10 cellular contexts compared by ENCODE assay signal in the genomic region with DNA sequence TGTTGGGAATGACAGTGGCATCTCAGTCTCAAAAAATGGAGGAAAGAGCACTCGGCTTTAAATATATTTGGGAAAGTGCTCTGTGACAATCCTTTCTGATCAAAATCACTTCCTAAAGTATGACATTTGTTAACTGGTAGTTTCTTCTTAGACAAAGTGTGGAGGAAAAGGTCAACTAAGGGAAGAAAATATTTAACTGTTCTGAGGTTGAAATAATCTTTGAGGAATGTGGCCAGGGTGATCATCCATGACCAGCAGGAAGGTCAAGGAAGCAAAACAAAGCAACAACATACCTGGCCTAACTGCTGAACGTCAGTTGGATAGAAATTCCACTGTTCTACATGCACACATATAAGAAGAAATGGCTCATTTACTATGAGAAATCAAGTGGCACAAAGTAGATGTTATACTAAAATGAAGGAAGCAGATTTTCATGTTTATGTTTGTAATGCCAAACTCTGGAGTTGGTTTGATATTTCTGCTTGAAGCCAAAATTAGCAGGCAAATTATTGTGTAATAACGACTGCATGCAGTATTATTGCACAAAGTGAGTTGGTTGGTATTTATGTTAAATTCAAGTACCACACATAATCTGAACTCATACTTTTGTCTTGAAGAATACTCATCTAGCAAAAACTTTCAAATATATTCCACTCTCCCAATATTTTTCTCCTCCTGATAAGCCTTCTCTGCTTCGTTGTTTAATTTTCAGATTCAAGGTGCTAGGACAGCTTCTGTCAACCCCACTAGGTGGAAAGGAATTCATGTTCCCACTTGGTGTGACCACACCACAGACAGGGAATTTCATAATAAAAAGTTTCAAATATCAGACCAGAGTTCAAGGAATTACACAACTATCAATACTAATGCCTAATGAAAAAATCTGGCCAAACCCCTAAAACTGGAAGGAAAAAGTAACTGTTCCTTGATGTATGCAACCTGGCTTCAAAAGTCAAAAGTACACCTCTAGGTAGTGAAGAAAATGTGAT.
DNase-seq lines count a peak whose midpoint lies in the region; ATAC-seq and TF ChIP-seq lines count a peak whose summit lies in the region.
"Had no signal": no experiment of that assay in that cellular context is flagged by ENCODE, and none has a peak within 500 bp of the region (broad histone marks: within the 10 kb centered on the region; RNA-seq: fewer than 3 reads in every experiment).

No MANE protein-coding gene starts in this region.

- peak; percentile 29 for DNase-seq in EL
- DNase-seq in Peyer's patch: no peak
- DNase-seq in gastrocnemius medialis: no peak
- DNase-seq in MG63: no peak
- no peak for DNase-seq in pons (ENCODE audit: low spot score)
- DNase-seq in LoVo (ENCODE audit: low spot score): no peak
- DNase-seq in NCI-H82 treated with DMSO at 0.1 percent for 48 hours (lab: John Stamatoyannopoulos, UW; ENCODE audit: unreplicated experiment): no peak
- DNase-seq: activated CD4-positive, alpha-beta T cell treated with anti-CD3 and anti-CD28 coated beads, Interleukin-2, amount 50 U/mL, for 1 hour; NCI-H774 had no signal

- TF ChIP-seq POLR2A in Peyer's patch (IDR thresholded peaks at IDR 0.05) (no peak), gastroesophageal sphincter (IDR thresholded peaks at IDR 0.05) (no peak), gastrocnemius medialis (IDR thresholded peaks at IDR 0.05) (no peak)

- WGBS in gastroesophageal sphincter (ENCODE audit: low coverage in 1 of 2), 2 donors: 18 to 35% methylated on average over 4 of the region's 4 CpGs

- intact Hi-C loops in gastrocnemius medialis (cut with DNase I; ENCODE audit: low total_unique reads): loop anchor here (2.0 kb wide), 1 partner anchor 35 kb away; no protein-coding TSS in a partner anchor

- H3K27me3 ChIP-seq in Peyer's patch (no peaks in the 10 kb centered on the region), gastroesophageal sphincter (no peaks in the 10 kb centered on the region), gastrocnemius medialis (no peaks in the 10 kb centered on the region), MG63 (no peaks in the 10 kb centered on the region)

- H3K4me1 ChIP-seq in Peyer's patch: peaks cover 0 to 28% (median 2%) of the 10 kb centered on the region in 4 donors
- peaks cover 8 to 74% (median 11%) of the 10 kb centered on the region in 3 donors for H3K4me1 ChIP-seq in gastroesophageal sphincter
- peaks cover 87 to 89% of the 10 kb centered on the region in 2 donors for H3K4me1 ChIP-seq in gastrocnemius medialis

- H3K27ac ChIP-seq in Peyer's patch (peak overlapping the region; percentile 6 to 80 (median 38)), gastroesophageal sphincter (peak overlapping the region; percentile 48 to 84 (median 65)), gastrocnemius medialis (peak overlapping the region; percentile 82 to 100 (median 93))

- H3K36me3 ChIP-seq in Peyer's patch: no peaks in the 10 kb centered on the region
- no peaks in the 10 kb centered on the region for H3K36me3 ChIP-seq in gastroesophageal sphincter
- H3K36me3 ChIP-seq in gastrocnemius medialis: no peaks in the 10 kb centered on the region
- no peaks in the 10 kb centered on the region for H3K36me3 ChIP-seq in MG63

- ATAC-seq in gastroesophageal sphincter (peak; percentile 62), gastrocnemius medialis (peak; percentile 5 to 14)

- H3K4me3 ChIP-seq in Peyer's patch: no peak overlapping the region
- no peak overlapping the region for H3K4me3 ChIP-seq in gastroesophageal sphincter
- H3K4me3 ChIP-seq in gastrocnemius medialis: peak overlapping the region in 3 of 4 donors; percentile 1 to 21 (median 7)
- no peak overlapping the region for H3K4me3 ChIP-seq in MG63

- TF ChIP-seq CTCF in Peyer's patch (IDR thresholded peaks at IDR 0.05): no peak
- TF ChIP-seq CTCF in gastroesophageal sphincter (IDR thresholded peaks at IDR 0.05): peak in 1 of 4 experiments; percentile 22
- TF ChIP-seq CTCF in gastrocnemius medialis (IDR thresholded peaks at IDR 0.05 in 4 of 5, conservative IDR thresholded peaks at IDR 0.05 in 1 of 5): no peak

- in situ Hi-C loops in gastrocnemius medialis (cut with MboI; ENCODE audit: low sequenced_read_pairs in 4 of 4): loop anchor here in 1 of 4 donors (10.0 kb wide), 1 partner anchor 65 kb away; no protein-coding TSS in a partner anchor

- no peaks in the 10 kb centered on the region for H3K9me3 ChIP-seq in Peyer's patch
- no peaks in the 10 kb centered on the region for H3K9me3 ChIP-seq in gastroesophageal sphincter
- H3K9me3 ChIP-seq in gastrocnemius medialis: no peaks in the 10 kb centered on the region
- no peaks in the 10 kb centered on the region for H3K9me3 ChIP-seq in MG63

- no peak for TF ChIP-seq EP300 in gastroesophageal sphincter (IDR thresholded peaks at IDR 0.05)

Comparison
In these comparisons a context has a peak if more than half of its experiments do, and no peak if none do; other contexts are left out.
1. H3K27ac ChIP-seq: peak in every context shown above with its lines; median percentile 93 in gastrocnemius medialis; 65 in gastroesophageal sphincter; 38 in Peyer's patch.
2. H3K4me3 ChIP-seq: peak in gastrocnemius medialis (3 of 4); none in Peyer's patch (0 of 4), gastroesophageal sphincter (0 of 2) and MG63 (single experiment).